In genomic region chr20:32355417-32355841, GRCh38 we compare ENCODE assay signal across 12 cellular contexts. TPM values are rescaled to one million over a fixed set of nuclear protein-coding genes. Genes with fewer than 3 reads are reported as not detected.
DNase-seq lines count a peak whose midpoint lies in the region; ATAC-seq, FAIRE-seq and TF ChIP-seq lines count a peak whose summit lies in the region.
"Had no signal": no experiment of that assay in that cellular context is flagged by ENCODE, and none has a peak within 500 bp of the region (broad histone marks: within the 10 kb centered on the region; RNA-seq: fewer than 3 reads in every experiment).

No MANE protein-coding gene starts in this region.

- no peaks in the 10 kb centered on the region for H3K9me2 ChIP-seq in OCI-LY7 (ENCODE audit: insufficient read depth, low read length)

- no peaks in the 10 kb centered on the region for H3K36me3 ChIP-seq in GM06990 (ENCODE audit: control insufficient read depth, insufficient read depth, low read length)
- peaks cover 15% of the 10 kb centered on the region for H3K36me3 ChIP-seq in OCI-LY7 (ENCODE audit: insufficient read depth, low read length)
- H3K36me3 ChIP-seq in esophagus muscularis mucosa = no peaks in the 10 kb centered on the region
- H3K36me3 ChIP-seq: heart right ventricle had no signal

- BruUV-seq in OCI-LY7 (replicated peaks; lab: Mats Ljungman, UMichigan) = no TSS peak

- H3K4me2 ChIP-seq in OCI-LY7 (ENCODE audit: low read length) = peak overlapping the region; percentile 65

- intact Hi-C loops in OCI-LY7 (cut with micrococcal nuclease; ENCODE audit: unreplicated experiment) = no loop called here
- intact Hi-C loops in esophagus muscularis mucosa (cut with DNase I) = loop anchor here (5.0 to 10.0 kb wide), 3 partner anchors 99 to 148 kb away; partner anchors contain the start of genes PLAGL2 and POFUT1
- intact Hi-C loops in Right ventricle myocardium superior (cut with DNase I) = no loop called here

- H3K4me1 ChIP-seq in OCI-LY7 (ENCODE audit: insufficient read depth, low read length, poor library complexity, severe bottlenecking) (peaks cover 64% of the 10 kb centered on the region), esophagus muscularis mucosa (peaks cover 17 to 47% (median 33%) of the 10 kb centered on the region in 4 donors)

- no peaks in the 10 kb centered on the region for H3K9me3 ChIP-seq in OCI-LY7 (ENCODE audit: low read length)
- H3K9me3 ChIP-seq in esophagus muscularis mucosa = no peaks in the 10 kb centered on the region

- peak; percentile 67 for FAIRE-seq in GM19239 (lab: Jason Lieb, UNC)

- 89% methylated on average over 6 of the region's 6 CpGs for WGBS in esophagus muscularis mucosa

- H3K4me3 ChIP-seq in GM06990 (replicated peaks; ENCODE audit: low read depth, low read length) (0 out of 2 replicates have a peak overlapping the region, but pooled peaks have one; percentile 2), OCI-LY7 (ENCODE audit: low read depth, low read length, poor library complexity, severe bottlenecking) (peak overlapping the region; percentile 1), esophagus muscularis mucosa (no peak overlapping the region)
- H3K4me3 ChIP-seq: coronary artery, heart right ventricle had no signal

- CTCF ChIA-PET in OCI-LY7 (lab: Charles Lee; ENCODE audit: unreplicated experiment) = no interaction called here

- ATAC-seq in HG02970 (IDR thresholded peaks at IDR 0.05; ENCODE audit: low FRiP score, unreplicated experiment) (no peak), Right ventricle myocardium superior (ENCODE audit: poor library complexity) (no peak)
- ATAC-seq: heart right ventricle had no signal

- POLR2A ChIA-PET in OCI-LY7 (lab: Charles Lee) = interaction anchor here (0.5 to 1.7 kb wide), 3 partner anchors 10 to 150 kb away, joined by 3 to 5 read pairs (median 4); no protein-coding TSS in a partner anchor

- H2AFZ ChIP-seq in OCI-LY7 (ENCODE audit: low read length) = peak overlapping the region; percentile 70; the same call in 1 of the 2 replicates

- H3K79me2 ChIP-seq in OCI-LY7 (ENCODE audit: insufficient read depth, low read depth, low read length) = peaks cover 27% of the 10 kb centered on the region

- H3K27me3 ChIP-seq in GM06990 (replicated peaks; ENCODE audit: control insufficient read depth, insufficient read depth, low read length) (no peaks in the 10 kb centered on the region), esophagus muscularis mucosa (no peaks in the 10 kb centered on the region)
- H3K27me3 ChIP-seq: heart right ventricle had no signal

- TF ChIP-seq CTCF in GM06990 (IDR thresholded peaks at IDR 0.05; ENCODE audit: insufficient read depth, low read length, poor library complexity, severe bottlenecking) = no peak
- no peak for TF ChIP-seq CTCF in OCI-LY7 (conservative IDR thresholded peaks at IDR 0.05; ENCODE audit: low read length)
- TF ChIP-seq CTCF in esophagus muscularis mucosa (IDR thresholded peaks at IDR 0.05) = no peak

- H3K27ac ChIP-seq in OCI-LY7 (ENCODE audit: low read depth, low read length, poor library complexity, severe bottlenecking) (peak overlapping the region; percentile 61), esophagus muscularis mucosa (replicated peaks in 1 of 4) (peak overlapping the region in 3 of 4 donors; percentile 95 to 98 (median 98))
- H3K27ac ChIP-seq: coronary artery had no signal

- no peak for TF ChIP-seq EP300 in esophagus muscularis mucosa (IDR thresholded peaks at IDR 0.05)

- DNase-seq in GM06990 (ENCODE audit: extremely low read depth, insufficient read length) (peak; percentile 65), GM19239 (ENCODE audit: insufficient read length, low spot score) (no peak), OCI-LY7 (ENCODE audit: low spot score) (peak; percentile 55), esophagus muscularis mucosa (ENCODE audit: extremely low spot score) (no peak), Right ventricle myocardium superior (no peak), NCI-H526 (lab: John Stamatoyannopoulos, UW) (no peak)
- DNase-seq in activated effector memory CD4-positive, alpha-beta T cell treated with anti-CD3 and anti-CD28 coated beads, Interleukin-2, amount 50 U/mL, for 16 hours = no peak
- DNase-seq: DMS 273 treated with DMSO at 0.1 percent for 48 hours, heart right ventricle, NCI-H1105 had no signal

- H4K20me1 ChIP-seq in OCI-LY7 (ENCODE audit: insufficient read depth, low read length) = peaks cover 13% of the 10 kb centered on the region

- no peak for TF ChIP-seq POLR2A in esophagus muscularis mucosa (IDR thresholded peaks at IDR 0.05; ENCODE audit: low read depth)

RNA-seq across cellular contexts. Expression of gene ASXL1, which starts 2.7 kb away (rescaled TPM):
- total RNA-seq in OCI-LY7 (2014; rRNA removed; shearing (Covaris generic)) = 81.5 and 84.7 TPM in 2 replicates
- total RNA-seq in OCI-LY7 (2022) (111 and 122 TPM in 2 replicates), esophagus muscularis mucosa (10 to 100 TPM; 56.5 to 66.7 (median 61.8) TPM), Right ventricle myocardium superior (24.5 TPM)

Comparison
In these comparisons a context has a peak if more than half of its experiments do, and no peak if none do; other contexts are left out.
1. DNase-seq: peak in GM06990 (single experiment) and OCI-LY7 (single experiment); none in GM19239 (single experiment), esophagus muscularis mucosa (single experiment), activated effector memory CD4-positive, alpha-beta T cell treated with anti-CD3 and anti-CD28 coated beads, Interleukin-2, amount 50 U/mL, for 16 hours (single experiment), Right ventricle myocardium superior (single experiment) and NCI-H526 (0 of 2).
2. H3K4me3 ChIP-seq: peak in GM06990 (single experiment) and OCI-LY7 (single experiment); none in esophagus muscularis mucosa (0 of 4).